1 cellular context compared by ENCODE assay signal in genomic region chr17:44389723-44390202, GRCh38.
TF ChIP-seq lines count a peak whose summit lies in the region.

No MANE protein-coding gene starts in this region.

TF ChIP-seq in K562, 482 proteins besides CTCF, POLR2A, EP300 and RAD21 (continued from another document and continues in another):
- TF ChIP-seq, protein P1, sequence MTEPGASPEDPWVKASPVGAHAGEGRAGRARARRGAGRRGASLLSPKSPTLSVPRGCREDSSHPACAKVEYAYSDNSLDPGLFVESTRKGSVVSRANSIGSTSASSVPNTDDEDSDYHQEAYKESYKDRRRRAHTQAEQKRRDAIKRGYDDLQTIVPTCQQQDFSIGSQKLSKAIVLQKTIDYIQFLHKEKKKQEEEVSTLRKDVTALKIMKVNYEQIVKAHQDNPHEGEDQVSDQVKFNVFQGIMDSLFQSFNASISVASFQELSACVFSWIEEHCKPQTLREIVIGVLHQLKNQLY (CRISPR knock-in tag; conservative IDR thresholded peaks at IDR 0.05) = no peak
- TF ChIP-seq E2F3 (CRISPR knock-in tag; IDR thresholded peaks at IDR 0.05) (no peak), ZNF224 (CRISPR knock-in tag; IDR thresholded peaks at IDR 0.05) (no peak), ATF6 (CRISPR knock-in tag; IDR thresholded peaks at IDR 0.05) (no peak), HMG20A (CRISPR knock-in tag; conservative IDR thresholded peaks at IDR 0.05) (no peak), SETDB1 (IDR thresholded peaks at IDR 0.05; ENCODE audit: low read length) (no peak), ZNF79 (CRISPR knock-in tag; IDR thresholded peaks at IDR 0.05; ENCODE audit: low read depth) (no peak), ZNF143 (CRISPR knock-in tag; IDR thresholded peaks at IDR 0.05) (no peak), ZNF197 (CRISPR knock-in tag; IDR thresholded peaks at IDR 0.05; ENCODE audit: low read depth) (no peak), FOXM1 (IDR thresholded peaks at IDR 0.05; ENCODE audit: low read depth) (peak; percentile 39; the same call in 1 of the 2 replicates), FOXM1 (CRISPR knock-in tag; IDR thresholded peaks at IDR 0.05; ENCODE audit: low read depth) (no peak), ZNF639 (CRISPR knock-in tag; conservative IDR thresholded peaks at IDR 0.05 in 1 of 2, IDR thresholded peaks at IDR 0.05 in 1 of 2) (peak in 1 of 2 experiments; percentile 89; a peak in 2 of 4 replicates), CBX1 (IDR thresholded peaks at IDR 0.05; ENCODE audit: low read depth) (no peak), GTF2E2 (tag; IDR thresholded peaks at IDR 0.05) (no peak; the same call in 1 of the 2 replicates), RBM39 (optimal IDR thresholded peaks at IDR 0.05; ENCODE audit: low read depth, low read length) (no peak), NBN (IDR thresholded peaks at IDR 0.05; ENCODE audit: low read depth) (no peak), DPF2 (IDR thresholded peaks at IDR 0.05) (peak; percentile 77), CEBPG (CRISPR knock-in tag; IDR thresholded peaks at IDR 0.05) (no peak), CEBPG (tag; conservative IDR thresholded peaks at IDR 0.05 in 1 of 2, IDR thresholded peaks at IDR 0.05 in 1 of 2) (no peak), NFIC (IDR thresholded peaks at IDR 0.05) (peak; percentile 88), SNIP1 (IDR thresholded peaks at IDR 0.05; ENCODE audit: low read depth) (no peak), RBFOX2 (IDR thresholded peaks at IDR 0.05; ENCODE audit: low read depth, low read length) (peak; percentile 32; the same call in 1 of the 2 replicates), NFRKB (IDR thresholded peaks at IDR 0.05; ENCODE audit: low read depth) (peak; percentile 91), ZFX (CRISPR knock-in tag; IDR thresholded peaks at IDR 0.05) (peak; percentile 74), CSDE1 (IDR thresholded peaks at IDR 0.05) (no peak), ZZZ3 (IDR thresholded peaks at IDR 0.05) (no peak), CCAR2 (IDR thresholded peaks at IDR 0.05; ENCODE audit: low read depth, low read length) (no peak), RNF219 (CRISPR knock-in tag; IDR thresholded peaks at IDR 0.05) (no peak), HNRNPLL (IDR thresholded peaks at IDR 0.05; ENCODE audit: low read depth, low read length, poor library complexity, severe bottlenecking) (no peak), FOXJ3 (CRISPR knock-in tag; IDR thresholded peaks at IDR 0.05) (no peak), NCOR1 (IDR thresholded peaks at IDR 0.05) (peak; percentile 85), ZNF184 (CRISPR knock-in tag; IDR thresholded peaks at IDR 0.05) (no peak), NKRF (IDR thresholded peaks at IDR 0.05; ENCODE audit: borderline replicate concordance) (no peak), ZNF507 (tag; conservative IDR thresholded peaks at IDR 0.05) (no peak), ZNF232 (CRISPR knock-in tag; IDR thresholded peaks at IDR 0.05) (no peak), HDAC6 (IDR thresholded peaks at IDR 0.05; ENCODE audit: low read depth, low read length) (no peak), C11orf30 (IDR thresholded peaks at IDR 0.05; ENCODE audit: low read depth) (no peak), RNF2 (IDR thresholded peaks at IDR 0.05) (peak; percentile 76)
- TF ChIP-seq, protein P2, sequence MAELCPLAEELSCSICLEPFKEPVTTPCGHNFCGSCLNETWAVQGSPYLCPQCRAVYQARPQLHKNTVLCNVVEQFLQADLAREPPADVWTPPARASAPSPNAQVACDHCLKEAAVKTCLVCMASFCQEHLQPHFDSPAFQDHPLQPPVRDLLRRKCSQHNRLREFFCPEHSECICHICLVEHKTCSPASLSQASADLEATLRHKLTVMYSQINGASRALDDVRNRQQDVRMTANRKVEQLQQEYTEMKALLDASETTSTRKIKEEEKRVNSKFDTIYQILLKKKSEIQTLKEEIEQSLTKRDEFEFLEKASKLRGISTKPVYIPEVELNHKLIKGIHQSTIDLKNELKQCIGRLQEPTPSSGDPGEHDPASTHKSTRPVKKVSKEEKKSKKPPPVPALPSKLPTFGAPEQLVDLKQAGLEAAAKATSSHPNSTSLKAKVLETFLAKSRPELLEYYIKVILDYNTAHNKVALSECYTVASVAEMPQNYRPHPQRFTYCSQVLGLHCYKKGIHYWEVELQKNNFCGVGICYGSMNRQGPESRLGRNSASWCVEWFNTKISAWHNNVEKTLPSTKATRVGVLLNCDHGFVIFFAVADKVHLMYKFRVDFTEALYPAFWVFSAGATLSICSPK (IDR thresholded peaks at IDR 0.05; ENCODE audit: borderline replicate concordance) = no peak
- TF ChIP-seq, protein P3, sequence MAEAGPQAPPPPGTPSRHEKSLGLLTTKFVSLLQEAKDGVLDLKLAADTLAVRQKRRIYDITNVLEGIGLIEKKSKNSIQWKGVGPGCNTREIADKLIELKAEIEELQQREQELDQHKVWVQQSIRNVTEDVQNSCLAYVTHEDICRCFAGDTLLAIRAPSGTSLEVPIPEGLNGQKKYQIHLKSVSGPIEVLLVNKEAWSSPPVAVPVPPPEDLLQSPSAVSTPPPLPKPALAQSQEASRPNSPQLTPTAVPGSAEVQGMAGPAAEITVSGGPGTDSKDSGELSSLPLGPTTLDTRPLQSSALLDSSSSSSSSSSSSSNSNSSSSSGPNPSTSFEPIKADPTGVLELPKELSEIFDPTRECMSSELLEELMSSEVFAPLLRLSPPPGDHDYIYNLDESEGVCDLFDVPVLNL (CRISPR knock-in tag; IDR thresholded peaks at IDR 0.05; ENCODE audit: low read depth) = no peak
- TF ChIP-seq, protein P4, sequence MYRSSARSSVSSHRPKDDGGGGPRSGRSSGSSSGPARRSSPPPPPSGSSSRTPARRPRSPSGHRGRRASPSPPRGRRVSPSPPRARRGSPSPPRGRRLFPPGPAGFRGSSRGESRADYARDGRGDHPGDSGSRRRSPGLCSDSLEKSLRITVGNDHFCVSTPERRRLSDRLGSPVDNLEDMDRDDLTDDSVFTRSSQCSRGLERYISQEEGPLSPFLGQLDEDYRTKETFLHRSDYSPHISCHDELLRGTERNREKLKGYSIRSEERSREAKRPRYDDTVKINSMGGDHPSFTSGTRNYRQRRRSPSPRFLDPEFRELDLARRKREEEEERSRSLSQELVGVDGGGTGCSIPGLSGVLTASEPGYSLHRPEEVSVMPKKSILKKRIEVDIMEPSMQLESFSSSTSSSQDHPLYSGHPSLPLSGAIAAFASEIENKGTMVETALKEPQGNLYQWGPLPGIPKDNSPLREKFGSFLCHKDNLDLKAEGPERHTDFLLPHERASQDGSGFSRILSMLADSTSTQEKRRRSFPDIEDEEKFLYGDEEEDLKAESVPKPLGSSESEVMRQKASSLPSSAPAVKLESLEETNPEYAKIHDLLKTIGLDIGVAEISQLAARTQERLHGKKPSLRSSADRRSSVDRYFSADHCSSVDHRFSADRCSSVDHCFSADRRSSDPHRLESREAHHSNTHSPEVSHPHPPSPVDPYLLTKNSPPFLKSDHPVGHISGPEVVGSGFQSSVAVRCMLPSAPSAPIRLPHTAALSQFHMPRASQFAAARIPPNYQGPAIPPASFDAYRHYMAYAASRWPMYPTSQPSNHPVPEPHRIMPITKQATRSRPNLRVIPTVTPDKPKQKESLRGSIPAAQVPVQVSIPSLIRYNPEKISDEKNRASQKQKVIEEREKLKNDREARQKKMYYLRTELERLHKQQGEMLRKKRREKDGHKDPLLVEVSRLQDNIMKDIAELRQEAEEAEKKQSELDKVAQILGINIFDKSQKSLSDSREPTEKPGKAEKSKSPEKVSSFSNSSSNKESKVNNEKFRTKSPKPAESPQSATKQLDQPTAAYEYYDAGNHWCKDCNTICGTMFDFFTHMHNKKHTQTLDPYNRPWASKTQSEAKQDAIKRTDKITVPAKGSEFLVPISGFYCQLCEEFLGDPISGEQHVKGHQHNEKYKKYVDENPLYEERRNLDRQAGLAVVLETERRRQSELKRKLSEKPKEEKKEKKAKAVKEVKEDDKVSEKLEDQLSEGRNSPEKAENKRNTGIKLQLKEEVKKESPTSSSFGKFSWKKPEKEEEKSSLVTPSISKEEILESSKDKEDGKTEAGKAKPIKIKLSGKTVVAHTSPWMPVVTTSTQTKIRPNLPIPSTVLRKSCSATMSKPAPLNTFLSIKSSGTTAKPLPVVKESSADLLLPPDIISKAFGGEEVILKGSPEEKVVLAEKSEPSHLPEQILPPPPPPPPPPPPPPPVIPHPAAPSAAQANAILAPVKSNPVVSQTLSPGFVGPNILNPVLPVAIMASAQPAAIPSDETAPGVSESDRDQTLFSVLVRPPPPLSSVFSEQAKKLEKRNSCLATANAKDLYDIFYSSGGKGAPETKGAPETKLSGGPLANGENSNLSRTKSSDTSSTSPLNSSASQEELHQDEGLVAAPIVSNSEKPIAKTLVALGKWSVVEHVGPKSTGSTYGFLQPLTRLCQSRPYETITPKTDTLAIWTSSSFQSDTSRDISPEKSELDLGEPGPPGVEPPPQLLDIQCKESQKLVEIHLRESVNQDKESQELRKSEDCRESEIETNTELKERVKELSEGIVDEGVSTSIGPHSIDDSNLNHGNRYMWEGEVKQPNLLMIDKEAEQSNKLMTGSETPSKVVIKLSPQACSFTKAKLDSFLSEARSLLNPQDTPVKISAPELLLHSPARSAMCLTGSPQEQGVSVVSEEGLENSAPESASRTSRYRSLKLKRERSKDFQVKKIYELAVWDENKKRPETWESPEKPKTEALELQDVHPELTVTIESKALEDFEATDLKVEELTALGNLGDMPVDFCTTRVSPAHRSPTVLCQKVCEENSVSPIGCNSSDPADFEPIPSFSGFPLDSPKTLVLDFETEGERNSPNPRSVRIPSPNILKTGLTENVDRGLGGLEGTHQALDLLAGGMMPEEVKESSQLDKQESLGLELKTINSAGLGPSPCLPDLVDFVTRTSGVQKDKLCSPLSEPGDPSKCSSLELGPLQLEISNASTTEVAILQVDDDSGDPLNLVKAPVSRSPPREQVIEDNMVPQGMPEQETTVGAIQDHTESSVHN (IDR thresholded peaks at IDR 0.05; ENCODE audit: borderline replicate concordance in 1 of 2, low read depth in 1 of 2) = no peak
- TF ChIP-seq, protein P5, sequence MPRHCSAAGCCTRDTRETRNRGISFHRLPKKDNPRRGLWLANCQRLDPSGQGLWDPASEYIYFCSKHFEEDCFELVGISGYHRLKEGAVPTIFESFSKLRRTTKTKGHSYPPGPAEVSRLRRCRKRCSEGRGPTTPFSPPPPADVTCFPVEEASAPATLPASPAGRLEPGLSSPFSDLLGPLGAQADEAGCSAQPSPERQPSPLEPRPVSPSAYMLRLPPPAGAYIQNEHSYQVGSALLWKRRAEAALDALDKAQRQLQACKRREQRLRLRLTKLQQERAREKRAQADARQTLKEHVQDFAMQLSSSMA (CRISPR knock-in tag; IDR thresholded peaks at IDR 0.05) = no peak
- TF ChIP-seq, protein P6, sequence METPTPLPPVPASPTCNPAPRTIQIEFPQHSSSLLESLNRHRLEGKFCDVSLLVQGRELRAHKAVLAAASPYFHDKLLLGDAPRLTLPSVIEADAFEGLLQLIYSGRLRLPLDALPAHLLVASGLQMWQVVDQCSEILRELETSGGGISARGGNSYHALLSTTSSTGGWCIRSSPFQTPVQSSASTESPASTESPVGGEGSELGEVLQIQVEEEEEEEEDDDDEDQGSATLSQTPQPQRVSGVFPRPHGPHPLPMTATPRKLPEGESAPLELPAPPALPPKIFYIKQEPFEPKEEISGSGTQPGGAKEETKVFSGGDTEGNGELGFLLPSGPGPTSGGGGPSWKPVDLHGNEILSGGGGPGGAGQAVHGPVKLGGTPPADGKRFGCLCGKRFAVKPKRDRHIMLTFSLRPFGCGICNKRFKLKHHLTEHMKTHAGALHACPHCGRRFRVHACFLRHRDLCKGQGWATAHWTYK (CRISPR knock-in tag; IDR thresholded peaks at IDR 0.05) = no peak
